In the genomic region with DNA sequence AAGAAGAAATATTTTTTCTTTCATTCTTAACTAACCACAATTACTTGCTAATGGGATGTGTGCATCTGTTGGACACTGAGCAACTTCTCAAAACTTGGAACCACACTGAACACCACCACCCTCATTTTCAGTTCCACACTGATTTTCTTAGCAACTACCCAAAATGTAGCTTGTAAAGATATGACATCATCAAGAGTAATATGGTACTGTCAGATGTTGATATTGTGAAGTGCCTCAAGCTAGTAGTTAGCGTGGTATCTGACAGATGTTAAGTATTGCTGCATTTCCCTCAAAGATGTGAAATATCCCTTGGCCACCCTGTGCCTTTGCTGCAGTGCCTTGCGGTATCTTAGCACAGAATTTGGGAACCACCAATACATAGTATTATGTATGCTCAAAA, we compare ENCODE assay signal across 9 cellular contexts. TPM values are rescaled to one million over a fixed set of nuclear protein-coding genes. Genes with fewer than 3 reads are reported as not detected.
DNase-seq lines count a peak whose midpoint lies in the region; ATAC-seq and TF ChIP-seq lines count a peak whose summit lies in the region.
"Had no signal": no experiment of that assay in that cellular context is flagged by ENCODE, and none has a peak within 500 bp of the region (broad histone marks: within the 10 kb centered on the region; RNA-seq: fewer than 3 reads in every experiment).

No MANE protein-coding gene starts in this region.

- peaks cover 8% of the 10 kb centered on the region for H3K4me1 Mint-ChIP-seq in mesothelial cell of epicardium

- H3K27ac ChIP-seq in left lung = no peak overlapping the region

- no peak overlapping the region for H3K4me3 Mint-ChIP-seq in mesothelial cell of epicardium

- no peak overlapping the region for H3K27ac Mint-ChIP-seq in mesothelial cell of epicardium

- in situ Hi-C loops in ACHN (cut with HindIII; ENCODE audit: low pct_ligation_motif_present, low pct_unique_long_range_greater_than_20kb, low sequenced_read_pairs) = no loop called here

- peaks cover 41% of the 10 kb centered on the region for H3K27me3 Mint-ChIP-seq in mesothelial cell of epicardium (ENCODE audit: low read depth)

- no peaks in the 10 kb centered on the region for H3K36me3 ChIP-seq in left lung

- no peak overlapping the region for H3K4me3 ChIP-seq in left lung

- DNase-seq in left lung (no peak), mesothelial cell of epicardium (ENCODE audit: low spot score in 2 of 2, unreplicated experiment in 2 of 2) (no peak), germinal center (ENCODE audit: low spot score) (no peak), hypothalamus (lab: John Stamatoyannopoulos, UW) (no peak), ACHN (no peak)
- DNase-seq: HCEC 1CT had no signal

- intact Hi-C loops in left lung (cut with DNase I) = no loop called here

- ATAC-seq in GM18517 (IDR thresholded peaks at IDR 0.05; ENCODE audit: unreplicated experiment) (peak; percentile 89), GM21723 (IDR thresholded peaks at IDR 0.05; ENCODE audit: unreplicated experiment) (peak; percentile 85), HG03558 (IDR thresholded peaks at IDR 0.05; ENCODE audit: extremely low read depth, unreplicated experiment) (peak; percentile 83), left lung (peak; percentile 5)

- no peaks in the 10 kb centered on the region for H3K36me3 Mint-ChIP-seq in mesothelial cell of epicardium

- H3K9me3 ChIP-seq in left lung = no peaks in the 10 kb centered on the region

- H3K27me3 ChIP-seq in left lung = no peaks in the 10 kb centered on the region

- H3K4me1 ChIP-seq in left lung = peaks cover 13 to 33% of the 10 kb centered on the region in 2 donors

- TF ChIP-seq CTCF in left lung (IDR thresholded peaks at IDR 0.05) (no peak), mesothelial cell of epicardium (IDR thresholded peaks at IDR 0.05; ENCODE audit: unreplicated experiment) (no peak)

- H3K9me3 Mint-ChIP-seq in mesothelial cell of epicardium = no peaks in the 10 kb centered on the region

RNA-seq across cellular contexts. Expression of gene RFTN1, which starts 9.3 kb away (rescaled TPM):
- total RNA-seq in left lung = 10 to 100 TPM; 47.2 to 85.1 TPM
- 10.0 to 11.0 TPM (median 10.2 TPM) in 3 replicates for total RNA-seq in mesothelial cell of epicardium

Comparison
In these comparisons a context has a peak if more than half of its experiments do, and no peak if none do; other contexts are left out.
1. ATAC-seq: peak in every context shown above with its lines; median percentile 89 in GM18517; 85 in GM21723; 83 in HG03558; 5 in left lung.